ENCODE assay signal across 17 cellular contexts in the genomic region with DNA sequence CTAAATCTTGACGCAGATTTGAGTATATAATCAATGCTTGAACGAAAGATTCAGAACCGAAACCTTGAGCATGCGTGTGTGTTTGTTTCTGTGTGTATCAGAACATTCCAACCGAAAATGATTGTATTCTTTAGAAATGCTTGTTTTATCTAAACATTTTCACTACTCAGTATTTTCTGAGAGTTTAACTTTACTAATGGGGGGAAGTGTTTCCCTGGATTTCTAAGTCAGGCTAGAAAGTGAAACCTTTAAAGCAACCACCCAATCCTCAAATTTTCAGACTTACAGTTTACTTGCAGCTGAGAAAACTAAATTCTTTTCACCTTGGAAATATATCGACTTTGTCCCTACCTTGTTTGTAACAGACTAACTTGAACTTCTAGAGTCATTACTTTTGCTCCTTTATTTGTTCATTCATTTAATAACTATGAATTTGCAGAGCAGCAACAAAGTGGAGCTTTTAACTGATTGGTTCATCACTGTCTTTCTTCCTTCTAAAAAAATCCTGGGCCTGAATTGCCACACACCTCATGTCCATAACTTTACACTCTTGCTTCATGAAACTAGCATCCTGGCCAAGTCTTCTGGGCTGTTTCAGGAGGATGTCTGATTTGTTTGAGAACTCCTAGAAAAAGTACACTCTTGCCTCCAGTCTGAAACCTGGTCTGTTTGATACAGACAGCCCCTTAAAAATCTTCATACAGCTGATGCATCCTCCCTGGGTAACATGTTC.
"Had no signal": no experiment of that assay in that cellular context is flagged by ENCODE, and none has a peak within 500 bp of the region (broad histone marks: within the 10 kb centered on the region; RNA-seq: fewer than 3 reads in every experiment).

No MANE protein-coding gene starts in this region.

- DNase-seq: activated CD4-positive, alpha-beta memory T cell treated with anti-CD3 and anti-CD28 coated beads for 36 hours; activated CD4-positive, CD25-positive, alpha-beta regulatory T cell treated with anti-CD3 and anti-CD28 coated beads, Interleukin-2, amount 50 U/mL, for 72 hours; activated CD8-positive, alpha-beta memory T cell treated with anti-CD3 and anti-CD28 coated beads, Interleukin-2, amount 50 U/mL, for 4 hours; activated gamma-delta T cell treated with Interleukin-2 at 50 U/mL for 16 hours; activated naive CD8-positive, alpha-beta T cell treated with anti-CD3 and anti-CD28 coated beads for 36 hours; activated T-cell treated with anti-CD3 and anti-CD28 coated beads, Interleukin-2, amount 50 U/mL, for 72 hours; effector CD8-positive, alpha-beta T cell; kidney; left ventricle myocardium superior; mesendoderm; stimulated activated CD4-positive, alpha-beta T cell treated with anti-CD3 and anti-CD28 coated beads, Interleukin-2, amount 100 ng/mL, for 48 hours; stimulated activated naive CD8-positive, alpha-beta T cell treated with anti-CD3 and anti-CD28 coated beads, Interleukin-15, Interleukin-2, amounts not matched to agents 100 U/mL and 50 U/mL, for 24 hours; upper lobe of right lung had no signal

- H3K4me3 ChIP-seq: cardiac muscle cell, coronary artery, gastroesophageal sphincter, suprapubic skin, upper lobe of right lung had no signal
